ENCODE assay signal across 17 cellular contexts in genomic region chr11:87456499-87456898, GRCh38.
"Had no signal": no experiment of that assay in that cellular context is flagged by ENCODE, and none has a peak within 500 bp of the region (broad histone marks: within the 10 kb centered on the region; RNA-seq: fewer than 3 reads in every experiment).

No MANE protein-coding gene starts in this region.

- H3K36me3 Mint-ChIP-seq: activated naive CD4-positive, alpha-beta T cell treated with anti-CD3 and anti-CD28 coated beads, Interleukin-2, amount 50 U/mL, for 24 hours; naive B cell had no signal

- H3K27ac Mint-ChIP-seq: activated CD8-positive, alpha-beta T cell treated with anti-CD3 and anti-CD28 coated beads, Interleukin-2, amount 10 ng/mL, durations not matched to agents 7 days and 5 days; activated naive CD4-positive, alpha-beta T cell treated with anti-CD3 and anti-CD28 coated beads, Interleukin-2, amount 50 U/mL, for 24 hours; naive B cell; stimulated activated naive CD8-positive, alpha-beta T cell treated with anti-CD3 and anti-CD28 coated beads, Interleukin-15, Interleukin-2, amounts not matched to agents 100 ng/mL and 50 ng/mL, for 24 hours had no signal

- H3K4me3 Mint-ChIP-seq: activated CD8-positive, alpha-beta T cell treated with anti-CD3 and anti-CD28 coated beads, Interleukin-2, amount 10 ng/mL, durations not matched to agents 7 days and 5 days; activated naive CD4-positive, alpha-beta T cell treated with anti-CD3 and anti-CD28 coated beads, Interleukin-2, amount 50 U/mL, for 24 hours; naive B cell; stimulated activated naive CD8-positive, alpha-beta T cell treated with anti-CD3 and anti-CD28 coated beads, Interleukin-15, Interleukin-2, amounts not matched to agents 100 ng/mL and 50 ng/mL, for 24 hours had no signal

- DNase-seq: activated CD4-positive, alpha-beta T cell treated with anti-CD3 and anti-CD28 coated beads for 1 hour; activated CD4-positive, alpha-beta T cell treated with anti-CD3 and anti-CD28 coated beads, Interleukin-2, amount 50 U/mL, for 1 hour; activated CD8-positive, alpha-beta T cell treated with anti-CD3 and anti-CD28 coated beads, Interleukin-2, amount 10 ng/mL, durations not matched to agents 7 days and 5 days; activated gamma-delta T cell treated with Interleukin-2 at 50 U/mL for 16 hours; anterior cingulate cortex; body of pancreas; cortex of kidney; foreskin keratinocyte; kidney; lower lobe of right lung; naive B cell; nucleus accumbens; right cardiac atrium; stimulated activated CD4-positive, alpha-beta T cell treated with anti-CD3 and anti-CD28 coated beads, Interleukin-4, amount 100 ng/mL, for 4 hours; tibial artery had no signal

- H3K4me1 Mint-ChIP-seq: activated naive CD4-positive, alpha-beta T cell treated with anti-CD3 and anti-CD28 coated beads, Interleukin-2, amount 50 U/mL, for 24 hours had no signal

- ATAC-seq: activated CD8-positive, alpha-beta T cell treated with anti-CD3 and anti-CD28 coated beads, Interleukin-2, amount 10 ng/mL, durations not matched to agents 7 days and 5 days; body of pancreas; foreskin keratinocyte; lower lobe of right lung; right cardiac atrium had no signal

- H3K27me3 Mint-ChIP-seq: activated naive CD4-positive, alpha-beta T cell treated with anti-CD3 and anti-CD28 coated beads, Interleukin-2, amount 50 U/mL, for 24 hours; naive B cell; stimulated activated naive CD8-positive, alpha-beta T cell treated with anti-CD3 and anti-CD28 coated beads, Interleukin-15, Interleukin-2, amounts not matched to agents 100 ng/mL and 50 ng/mL, for 24 hours had no signal

- H3K9me3 Mint-ChIP-seq: activated naive CD4-positive, alpha-beta T cell treated with anti-CD3 and anti-CD28 coated beads, Interleukin-2, amount 50 U/mL, for 24 hours; stimulated activated naive CD8-positive, alpha-beta T cell treated with anti-CD3 and anti-CD28 coated beads, Interleukin-15, Interleukin-2, amounts not matched to agents 100 ng/mL and 50 ng/mL, for 24 hours had no signal
